In the genomic region with DNA sequence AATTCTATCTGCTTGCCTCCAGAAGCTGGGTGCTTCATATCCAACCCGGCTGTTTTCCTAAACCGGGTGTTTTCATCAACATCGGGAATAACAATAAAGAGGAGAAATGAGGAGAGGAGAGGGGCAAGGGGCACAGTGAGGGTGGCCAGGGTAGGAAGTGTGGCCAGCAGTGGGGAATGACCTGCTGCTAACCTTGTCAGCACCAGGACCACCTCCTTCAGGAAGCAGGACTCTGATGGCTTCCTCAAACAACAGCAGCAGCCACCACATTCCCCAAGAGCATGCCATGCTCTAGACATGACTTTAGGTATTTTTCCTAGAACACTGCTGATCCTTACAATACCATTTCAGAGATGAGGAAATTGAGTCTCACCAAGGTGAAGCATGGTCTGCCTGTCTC, we compare ENCODE assay signal across 1 cellular context.
TF ChIP-seq lines count a peak whose summit lies in the region.

No MANE protein-coding gene starts in this region.

TF ChIP-seq in endothelial cell of umbilical vein, 7 proteins besides CTCF, POLR2A, EP300 and RAD21:
- TF ChIP-seq POLR2AphosphoS5 (IDR thresholded peaks at IDR 0.05; ENCODE audit: insufficient read depth, low read depth, low read length) (peak; percentile 81), GATA2 (IDR thresholded peaks at IDR 0.05; ENCODE audit: insufficient read depth, insufficient read length, low read depth, low read length) (no peak)
